Comparison of ENCODE assay signal across 19 cellular contexts in genomic region chr12:95591731-95592130, GRCh38. TPM values are rescaled to one million over a fixed set of nuclear protein-coding genes. Genes with fewer than 3 reads are reported as not detected.
DNase-seq lines count a peak whose midpoint lies in the region; FAIRE-seq and TF ChIP-seq lines count a peak whose summit lies in the region.
"Had no signal": no experiment of that assay in that cellular context is flagged by ENCODE, and none has a peak within 500 bp of the region (broad histone marks: within the 10 kb centered on the region; RNA-seq: fewer than 3 reads in every experiment).

No MANE protein-coding gene starts in this region.

- TF ChIP-seq CTCF in endothelial cell of umbilical vein (IDR thresholded peaks at IDR 0.05; ENCODE audit: extremely low read depth in 1 of 2, insufficient read depth in 1 of 2, low read depth in 1 of 2, low read length in 2 of 2) = no peak
- TF ChIP-seq CTCF in suprapubic skin (IDR thresholded peaks at IDR 0.05) = no peak

- FAIRE-seq in endothelial cell of umbilical vein (lab: Jason Lieb, UNC) = peak; percentile 73

- H2AFZ ChIP-seq in endothelial cell of umbilical vein (ENCODE audit: low read depth, low read length) = no peak overlapping the region
- H2AFZ ChIP-seq: PC-9 had no signal

- BruUV-seq in endothelial cell of umbilical vein (replicated peaks; lab: Mats Ljungman, UMichigan) = no TSS peak

- intact Hi-C loops in endothelial cell of umbilical vein (cut with micrococcal nuclease) (no loop called here), cardiac septum (cut with DNase I) (loop anchor here (2.0 kb wide), 1 partner anchor 17 kb away; no protein-coding TSS in a partner anchor)

- no peak overlapping the region for H3K9ac ChIP-seq in adipocyte (ENCODE audit: low read length)
- no peak overlapping the region for H3K9ac ChIP-seq in endothelial cell of umbilical vein (replicated peaks; ENCODE audit: extremely low read depth, insufficient read depth, low read length)

- dilution Hi-C loops in endothelial cell of umbilical vein (cut with MboI; ENCODE audit: extremely low pct_ligation_motif_present, low sequenced_read_pairs) = no loop called here

- no peak overlapping the region for H3K4me3 ChIP-seq in adipocyte (ENCODE audit: low read length)
- H3K4me3 ChIP-seq in endothelial cell of umbilical vein (replicated peaks in 1 of 3; ENCODE audit: insufficient read depth in 1 of 3, low read depth in 1 of 3, low read length in 3 of 3) = no peak overlapping the region
- H3K4me3 ChIP-seq in suprapubic skin = no peak overlapping the region
- H3K4me3 ChIP-seq: PC-9 had no signal

- H3K9me3 ChIP-seq in adipocyte (ENCODE audit: control insufficient read depth, low read length) = no peaks in the 10 kb centered on the region
- H3K9me3 ChIP-seq in endothelial cell of umbilical vein (replicated peaks; ENCODE audit: control insufficient read depth, insufficient read depth, low read length) = no peaks in the 10 kb centered on the region
- no peaks in the 10 kb centered on the region for H3K9me3 ChIP-seq in suprapubic skin
- H3K9me3 ChIP-seq: BE2C had no signal

- WGBS in suprapubic skin = 63% methylated on average over 2 of the region's 2 CpGs

- TF ChIP-seq EP300 in suprapubic skin (IDR thresholded peaks at IDR 0.05) = no peak

- POLR2A ChIA-PET in endothelial cell of umbilical vein (lab: Charles Lee) = no interaction called here

- DNase-seq in HCEC 1CT (peak; percentile 49), adipocyte (ENCODE audit: low read depth) (peak; percentile 32), endothelial cell of umbilical vein (ENCODE audit: low read depth, low spot score) (no peak), renal cortical epithelial cell (ENCODE audit: low read depth) (peak; percentile 57), suprapubic skin (ENCODE audit: low spot score in 2 of 2) (no peak), cardiac septum (ENCODE audit: low spot score) (no peak)
- no peak for DNase-seq in stimulated activated CD4-positive, alpha-beta T cell treated with anti-CD3 and anti-CD28 coated beads, Interleukin-12 subunit alpha, Interleukin-12 subunit beta, amount 100 ng/mL, for 4 hours
- DNase-seq: BE2C; CD4-positive, alpha-beta T cell; H7; Kasumi-1; MV-4-11; NCI-H1417 treated with DMSO at 0.1 percent for 48 hours; NCI-H2029; NCI-H2171 treated with DMSO at 0.1 percent for 48 hours; NCI-H446 treated with DMSO at 0.1 percent for 48 hours; NCI-H748 treated with DMSO at 0.1 percent for 48 hours; PC-9 had no signal

- H3K9me1 ChIP-seq in endothelial cell of umbilical vein (replicated peaks; ENCODE audit: control insufficient read depth, extremely low read depth, insufficient read depth, low read length) = no peaks in the 10 kb centered on the region

- no peaks in the 10 kb centered on the region for H3K79me2 ChIP-seq in endothelial cell of umbilical vein (ENCODE audit: control insufficient read depth, insufficient read depth, low read length)

- no peak for TF ChIP-seq POLR2A in endothelial cell of umbilical vein (IDR thresholded peaks at IDR 0.05; ENCODE audit: low read depth, low read length)
- TF ChIP-seq POLR2A in suprapubic skin (IDR thresholded peaks at IDR 0.05) = no peak

- CTCF ChIA-PET in endothelial cell of umbilical vein (lab: Charles Lee) = no interaction called here

- H3K4me1 ChIP-seq in adipocyte (ENCODE audit: control insufficient read depth, insufficient read depth, low read length) (no peaks in the 10 kb centered on the region), endothelial cell of umbilical vein (ENCODE audit: control insufficient read depth, extremely low read depth, insufficient read depth, low read length) (no peaks in the 10 kb centered on the region), suprapubic skin (peaks cover 9% of the 10 kb centered on the region)
- H3K4me1 ChIP-seq: BE2C had no signal

- H4K20me1 ChIP-seq in endothelial cell of umbilical vein (replicated peaks; ENCODE audit: control insufficient read depth, extremely low read depth, insufficient read depth, low read length) = no peaks in the 10 kb centered on the region

- H3K27me3 ChIP-seq in adipocyte (replicated peaks; ENCODE audit: control insufficient read depth, insufficient read depth, low read length) (no peaks in the 10 kb centered on the region), endothelial cell of umbilical vein (ENCODE audit: control insufficient read depth in 2 of 2, insufficient read depth in 2 of 2, low read length in 2 of 2) (no peaks in the 10 kb centered on the region), suprapubic skin (no peaks in the 10 kb centered on the region)

- H3K36me3 ChIP-seq in adipocyte (ENCODE audit: control insufficient read depth, insufficient read depth, low read length, severe bottlenecking) (no peaks in the 10 kb centered on the region), endothelial cell of umbilical vein (ENCODE audit: control insufficient read depth in 2 of 2, extremely low read depth in 1 of 2, insufficient read depth in 2 of 2, low read length in 2 of 2) (no peaks in the 10 kb centered on the region), suprapubic skin (no peaks in the 10 kb centered on the region)
- H3K36me3 ChIP-seq: BE2C had no signal

- H3K27ac ChIP-seq in endothelial cell of umbilical vein (ENCODE audit: insufficient read depth, low read depth, low read length) (no peak overlapping the region), suprapubic skin (no peak overlapping the region)
- H3K27ac ChIP-seq: PC-9 had no signal

- no peak overlapping the region for H3K4me2 ChIP-seq in endothelial cell of umbilical vein (ENCODE audit: insufficient read depth, low read length)
- H3K4me2 ChIP-seq: PC-9 had no signal

TF ChIP-seq in endothelial cell of umbilical vein, 7 proteins besides CTCF, POLR2A, EP300 and RAD21:
- TF ChIP-seq FOS (IDR thresholded peaks at IDR 0.05; ENCODE audit: borderline replicate concordance, insufficient read depth, low read length) (no peak), MYC (IDR thresholded peaks at IDR 0.05; ENCODE audit: low read depth, low read length) (no peak), POLR2AphosphoS5 (IDR thresholded peaks at IDR 0.05; ENCODE audit: insufficient read depth, low read depth, low read length) (no peak), MAX (IDR thresholded peaks at IDR 0.05; ENCODE audit: insufficient read depth, insufficient read length) (no peak), GATA2 (IDR thresholded peaks at IDR 0.05; ENCODE audit: insufficient read depth, insufficient read length, low read depth, low read length) (no peak), EZH2 (IDR thresholded peaks at IDR 0.05; ENCODE audit: borderline replicate concordance, low read depth, low read length, severe bottlenecking) (no peak), JUN (IDR thresholded peaks at IDR 0.05; ENCODE audit: borderline replicate concordance, insufficient read depth, insufficient read length, low read depth) (no peak)

RNA-seq across cellular contexts. Expression of gene USP44, which starts 40.5 kb away (rescaled TPM):
- total RNA-seq in endothelial cell of umbilical vein (1.5 and 3.1 TPM in 2 replicates), renal cortical epithelial cell (4.2 and 7.2 TPM in 2 replicates), suprapubic skin (1 to 10 TPM in 2 of 4 donors, under 1 TPM in 2; 0.31 to 2.6 (median 0.89) TPM), cardiac septum (0.35 TPM)
- 0.91 and 1.2 TPM in 2 replicates for polyA plus RNA-seq in endothelial cell of umbilical vein
- polyA plus RNA-seq in endothelial cell of umbilical vein (2011; cell fraction: cytosol; rRNA removed) = 0.82 and 0.92 TPM in 2 replicates
- 1.8 and 3.0 TPM in 2 replicates for polyA plus RNA-seq in endothelial cell of umbilical vein (2011; cell fraction: nucleus; rRNA removed)
- 1.1 and 1.8 TPM in 2 replicates for polyA plus RNA-seq in endothelial cell of umbilical vein (2012)
- polyA minus RNA-seq in endothelial cell of umbilical vein = 1.7 and 2.5 TPM in 2 replicates
- not detected for polyA minus RNA-seq in endothelial cell of umbilical vein (2011; cell fraction: cytosol; rRNA and poly(A)+ RNA removed)
- 1.4 and 1.6 TPM in 2 replicates for polyA minus RNA-seq in endothelial cell of umbilical vein (2011; cell fraction: nucleus; rRNA and poly(A)+ RNA removed)
- total RNA-seq: HT-29 had no signal

Comparison
In these comparisons a context has a peak if more than half of its experiments do, and no peak if none do; other contexts are left out.
1. DNase-seq: peak in HCEC 1CT (single experiment), adipocyte (single experiment) and renal cortical epithelial cell (single experiment); none in endothelial cell of umbilical vein (single experiment), suprapubic skin (0 of 2), stimulated activated CD4-positive, alpha-beta T cell treated with anti-CD3 and anti-CD28 coated beads, Interleukin-12 subunit alpha, Interleukin-12 subunit beta, amount 100 ng/mL, for 4 hours (single experiment) and cardiac septum (single experiment).